In the genomic region with DNA sequence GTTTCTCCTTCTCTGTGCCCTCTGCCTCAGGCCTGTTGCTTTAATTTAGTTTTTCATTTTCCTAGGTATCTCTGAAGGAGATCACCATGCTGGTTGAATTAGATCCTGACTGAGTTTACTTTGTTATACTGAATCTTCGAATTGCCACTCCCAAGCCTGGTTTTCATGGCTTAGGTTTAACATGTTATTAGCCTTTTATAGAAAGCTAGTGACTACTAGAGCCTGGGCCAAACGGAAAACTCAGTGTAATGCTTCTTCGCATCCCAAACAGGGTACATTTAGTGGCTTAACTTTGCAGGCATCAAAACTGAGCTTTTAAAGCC, we compare ENCODE assay signal across 1 cellular context.
TF ChIP-seq lines count a peak whose summit lies in the region.

No MANE protein-coding gene starts in this region.

TF ChIP-seq in GM12878, 131 proteins besides CTCF, POLR2A, EP300 and RAD21:
- TF ChIP-seq SREBF1 (IDR thresholded peaks at IDR 0.05; ENCODE audit: low read length) (no peak), FOXK2 (IDR thresholded peaks at IDR 0.05) (no peak), EGR1 (IDR thresholded peaks at IDR 0.05; ENCODE audit: borderline replicate concordance in 1 of 2, low read depth in 2 of 2, low read length in 2 of 2) (no peak), NR2C2 (IDR thresholded peaks at IDR 0.05; ENCODE audit: borderline replicate concordance, control insufficient read depth, insufficient read length, low read depth) (no peak), WRNIP1 (IDR thresholded peaks at IDR 0.05; ENCODE audit: borderline replicate concordance, low read depth, low read length) (no peak), RELA (IDR thresholded peaks at IDR 0.05; ENCODE audit: borderline replicate concordance, partially characterized antibody) (no peak), HDAC6 (IDR thresholded peaks at IDR 0.05; ENCODE audit: unreplicated experiment) (no peak)
